1 cellular context compared by ENCODE assay signal in genomic region chr5:88952996-88953643, GRCh38.
TF ChIP-seq lines count a peak whose summit lies in the region.

No MANE protein-coding gene starts in this region.

TF ChIP-seq in SK-N-SH, 30 proteins besides CTCF, POLR2A, EP300 and RAD21 (continued from another document):
- no peak for TF ChIP-seq ZBTB33 (IDR thresholded peaks at IDR 0.05; ENCODE audit: borderline replicate concordance, low read depth)
TF ChIP-seq in SK-N-SH: peak in this region for 0.
